Comparison of ENCODE assay signal across 1 cellular context in genomic region chr5:10283927-10284635, GRCh38.
TF ChIP-seq lines count a peak whose summit lies in the region.

No MANE protein-coding gene starts in this region.

TF ChIP-seq in HEK293, 187 proteins besides CTCF, POLR2A, EP300 and RAD21 (continued from another document):
- TF ChIP-seq ZNF280C (tag by site-specific recombination; IDR thresholded peaks at IDR 0.05), result no peak
- TF ChIP-seq ZNF660 (tag by site-specific recombination; IDR thresholded peaks at IDR 0.05), result peak; percentile 84; the same call in 1 of the 2 replicates
- 0 out of 2 replicates have a peak, but pooled peaks have one; percentile 18 for TF ChIP-seq ZNF121 (tag by site-specific recombination; IDR thresholded peaks at IDR 0.05)
- peak; percentile 53; the same call in 1 of the 2 replicates for TF ChIP-seq KLF8 (tag by site-specific recombination; IDR thresholded peaks at IDR 0.05)
- TF ChIP-seq ZNF423 (tag by site-specific recombination; IDR thresholded peaks at IDR 0.05), result no peak
- no peak for TF ChIP-seq ZNF248 (tag by site-specific recombination; IDR thresholded peaks at IDR 0.05)
- TF ChIP-seq ZBTB48 (tag by site-specific recombination; IDR thresholded peaks at IDR 0.05), result peak; percentile 62; the same call in 1 of the 2 replicates
- TF ChIP-seq ZBTB6 (tag by site-specific recombination; IDR thresholded peaks at IDR 0.05), result no peak
- peak; percentile 84; the same call in 1 of the 2 replicates for TF ChIP-seq ZSCAN30 (tag by site-specific recombination; IDR thresholded peaks at IDR 0.05)
- peak; percentile 24; the same call in 1 of the 2 replicates for TF ChIP-seq ZNF335 (tag by site-specific recombination; conservative IDR thresholded peaks at IDR 0.05)
- TF ChIP-seq ZNF394 (tag by site-specific recombination; IDR thresholded peaks at IDR 0.05; ENCODE audit: borderline replicate concordance), result 0 out of 2 replicates have a peak, but pooled peaks have one; percentile 13
- no peak for TF ChIP-seq ZNF146 (tag by site-specific recombination; IDR thresholded peaks at IDR 0.05)
- TF ChIP-seq ZNF600 (tag by site-specific recombination; IDR thresholded peaks at IDR 0.05), result peak; percentile 87
- TF ChIP-seq ZEB2 (tag by site-specific recombination; IDR thresholded peaks at IDR 0.05), result no peak
- TF ChIP-seq ZFP37 (tag by site-specific recombination; IDR thresholded peaks at IDR 0.05), result peak; percentile 64; the same call in 1 of the 2 replicates
- TF ChIP-seq ZBTB20 (tag by site-specific recombination; IDR thresholded peaks at IDR 0.05), result no peak
